1 cellular context compared by ENCODE assay signal in the genomic region with DNA sequence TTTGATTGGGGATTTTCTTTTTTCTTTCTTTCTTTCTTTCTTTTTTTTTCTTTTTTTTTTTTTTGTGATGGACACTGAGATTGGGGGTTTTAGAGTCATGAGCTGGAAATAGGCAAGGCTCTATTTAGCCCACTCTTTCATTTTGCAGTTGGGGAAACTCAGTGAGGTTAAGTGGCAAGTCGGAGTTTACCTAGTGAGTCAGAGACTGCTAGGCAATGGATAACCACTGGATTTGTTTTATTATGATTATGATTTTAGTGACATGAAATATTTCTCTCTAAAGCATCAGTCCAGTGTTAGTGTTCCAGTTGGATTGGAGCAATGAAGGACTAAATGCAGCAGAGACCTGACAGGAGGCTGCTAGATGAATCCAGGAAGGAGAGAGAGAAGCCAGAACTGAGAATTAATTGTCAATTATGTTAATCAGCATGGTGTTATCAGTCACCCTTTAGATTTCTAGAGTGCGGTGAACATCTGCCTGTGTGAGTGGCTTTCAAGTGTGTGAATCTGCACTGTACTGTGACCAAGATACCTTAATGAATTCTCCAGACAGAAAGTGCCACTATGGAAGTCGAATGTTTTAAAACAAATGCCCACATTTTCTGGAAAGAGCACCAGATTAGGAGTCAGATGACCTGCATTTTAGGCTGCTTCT.
TF ChIP-seq lines count a peak whose summit lies in the region.

No MANE protein-coding gene starts in this region.

TF ChIP-seq in GM12878, 131 proteins besides CTCF, POLR2A, EP300 and RAD21:
- TF ChIP-seq NRF1 (conservative IDR thresholded peaks at IDR 0.05; ENCODE audit: low read depth, low read length), result no peak
- TF ChIP-seq BCL11A (IDR thresholded peaks at IDR 0.05; ENCODE audit: low read depth, low read length), result peak; percentile 58; the same call in 1 of the 2 replicates
- TF ChIP-seq, protein P1, sequence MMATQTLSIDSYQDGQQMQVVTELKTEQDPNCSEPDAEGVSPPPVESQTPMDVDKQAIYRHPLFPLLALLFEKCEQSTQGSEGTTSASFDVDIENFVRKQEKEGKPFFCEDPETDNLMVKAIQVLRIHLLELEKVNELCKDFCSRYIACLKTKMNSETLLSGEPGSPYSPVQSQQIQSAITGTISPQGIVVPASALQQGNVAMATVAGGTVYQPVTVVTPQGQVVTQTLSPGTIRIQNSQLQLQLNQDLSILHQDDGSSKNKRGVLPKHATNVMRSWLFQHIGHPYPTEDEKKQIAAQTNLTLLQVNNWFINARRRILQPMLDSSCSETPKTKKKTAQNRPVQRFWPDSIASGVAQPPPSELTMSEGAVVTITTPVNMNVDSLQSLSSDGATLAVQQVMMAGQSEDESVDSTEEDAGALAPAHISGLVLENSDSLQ (IDR thresholded peaks at IDR 0.05), result peak; percentile 41; the same call in 1 of the 2 replicates
- TF ChIP-seq IKZF1 (conservative IDR thresholded peaks at IDR 0.05), result peak; percentile 69
- peak in 1 of 2 experiments; percentile 46; a peak in 2 of 4 replicates for TF ChIP-seq BHLHE40 (IDR thresholded peaks at IDR 0.05; ENCODE audit: borderline replicate concordance in 1 of 2, low read depth in 2 of 2, low read length in 1 of 2)
- peak; percentile 33 for TF ChIP-seq MEF2B (IDR thresholded peaks at IDR 0.05; ENCODE audit: partially characterized antibody, poor library complexity, severe bottlenecking)
- 0 out of 2 replicates have a peak, but pooled peaks have one; percentile 20 for TF ChIP-seq NFIC (IDR thresholded peaks at IDR 0.05; ENCODE audit: low read depth, low read length)
- TF ChIP-seq DPF2 (IDR thresholded peaks at IDR 0.05), result peak; percentile 88
- TF ChIP-seq ZNF384 (IDR thresholded peaks at IDR 0.05; ENCODE audit: borderline replicate concordance, low read depth, low read length), result peak; percentile 35; the same call in 1 of the 2 replicates
- TF ChIP-seq, protein P2, sequence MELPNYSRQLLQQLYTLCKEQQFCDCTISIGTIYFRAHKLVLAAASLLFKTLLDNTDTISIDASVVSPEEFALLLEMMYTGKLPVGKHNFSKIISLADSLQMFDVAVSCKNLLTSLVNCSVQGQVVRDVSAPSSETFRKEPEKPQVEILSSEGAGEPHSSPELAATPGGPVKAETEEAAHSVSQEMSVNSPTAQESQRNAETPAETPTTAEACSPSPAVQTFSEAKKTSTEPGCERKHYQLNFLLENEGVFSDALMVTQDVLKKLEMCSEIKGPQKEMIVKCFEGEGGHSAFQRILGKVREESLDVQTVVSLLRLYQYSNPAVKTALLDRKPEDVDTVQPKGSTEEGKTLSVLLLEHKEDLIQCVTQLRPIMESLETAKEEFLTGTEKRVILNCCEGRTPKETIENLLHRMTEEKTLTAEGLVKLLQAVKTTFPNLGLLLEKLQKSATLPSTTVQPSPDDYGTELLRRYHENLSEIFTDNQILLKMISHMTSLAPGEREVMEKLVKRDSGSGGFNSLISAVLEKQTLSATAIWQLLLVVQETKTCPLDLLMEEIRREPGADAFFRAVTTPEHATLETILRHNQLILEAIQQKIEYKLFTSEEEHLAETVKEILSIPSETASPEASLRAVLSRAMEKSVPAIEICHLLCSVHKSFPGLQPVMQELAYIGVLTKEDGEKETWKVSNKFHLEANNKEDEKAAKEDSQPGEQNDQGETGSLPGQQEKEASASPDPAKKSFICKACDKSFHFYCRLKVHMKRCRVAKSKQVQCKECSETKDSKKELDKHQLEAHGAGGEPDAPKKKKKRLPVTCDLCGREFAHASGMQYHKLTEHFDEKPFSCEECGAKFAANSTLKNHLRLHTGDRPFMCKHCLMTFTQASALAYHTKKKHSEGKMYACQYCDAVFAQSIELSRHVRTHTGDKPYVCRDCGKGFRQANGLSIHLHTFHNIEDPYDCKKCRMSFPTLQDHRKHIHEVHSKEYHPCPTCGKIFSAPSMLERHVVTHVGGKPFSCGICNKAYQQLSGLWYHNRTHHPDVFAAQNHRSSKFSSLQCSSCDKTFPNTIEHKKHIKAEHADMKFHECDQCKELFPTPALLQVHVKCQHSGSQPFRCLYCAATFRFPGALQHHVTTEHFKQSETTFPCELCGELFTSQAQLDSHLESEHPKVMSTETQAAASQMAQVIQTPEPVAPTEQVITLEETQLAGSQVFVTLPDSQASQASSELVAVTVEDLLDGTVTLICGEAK (IDR thresholded peaks at IDR 0.05; ENCODE audit: borderline replicate concordance), result no peak
- TF ChIP-seq, protein P3, sequence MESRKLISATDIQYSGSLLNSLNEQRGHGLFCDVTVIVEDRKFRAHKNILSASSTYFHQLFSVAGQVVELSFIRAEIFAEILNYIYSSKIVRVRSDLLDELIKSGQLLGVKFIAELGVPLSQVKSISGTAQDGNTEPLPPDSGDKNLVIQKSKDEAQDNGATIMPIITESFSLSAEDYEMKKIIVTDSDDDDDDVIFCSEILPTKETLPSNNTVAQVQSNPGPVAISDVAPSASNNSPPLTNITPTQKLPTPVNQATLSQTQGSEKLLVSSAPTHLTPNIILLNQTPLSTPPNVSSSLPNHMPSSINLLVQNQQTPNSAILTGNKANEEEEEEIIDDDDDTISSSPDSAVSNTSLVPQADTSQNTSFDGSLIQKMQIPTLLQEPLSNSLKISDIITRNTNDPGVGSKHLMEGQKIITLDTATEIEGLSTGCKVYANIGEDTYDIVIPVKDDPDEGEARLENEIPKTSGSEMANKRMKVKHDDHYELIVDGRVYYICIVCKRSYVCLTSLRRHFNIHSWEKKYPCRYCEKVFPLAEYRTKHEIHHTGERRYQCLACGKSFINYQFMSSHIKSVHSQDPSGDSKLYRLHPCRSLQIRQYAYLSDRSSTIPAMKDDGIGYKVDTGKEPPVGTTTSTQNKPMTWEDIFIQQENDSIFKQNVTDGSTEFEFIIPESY (IDR thresholded peaks at IDR 0.05), result no peak
- 0 out of 2 replicates have a peak, but pooled peaks have one; percentile 8 for TF ChIP-seq EED (IDR thresholded peaks at IDR 0.05; ENCODE audit: low read depth)
- no peak for TF ChIP-seq SREBF2 (IDR thresholded peaks at IDR 0.05; ENCODE audit: low read length)
- TF ChIP-seq MTA2 (IDR thresholded peaks at IDR 0.05; ENCODE audit: low read depth), result peak; percentile 96
- peak; percentile 55 to 56; a peak in 2 of 4 replicates for TF ChIP-seq IKZF2 (IDR thresholded peaks at IDR 0.05)
- peak; percentile 16; the same call in 1 of the 2 replicates for TF ChIP-seq RUNX3 (IDR thresholded peaks at IDR 0.05; ENCODE audit: low read length)
- TF ChIP-seq NBN (IDR thresholded peaks at IDR 0.05), result 0 out of 2 replicates have a peak, but pooled peaks have one; percentile 36
- TF ChIP-seq, protein P4, sequence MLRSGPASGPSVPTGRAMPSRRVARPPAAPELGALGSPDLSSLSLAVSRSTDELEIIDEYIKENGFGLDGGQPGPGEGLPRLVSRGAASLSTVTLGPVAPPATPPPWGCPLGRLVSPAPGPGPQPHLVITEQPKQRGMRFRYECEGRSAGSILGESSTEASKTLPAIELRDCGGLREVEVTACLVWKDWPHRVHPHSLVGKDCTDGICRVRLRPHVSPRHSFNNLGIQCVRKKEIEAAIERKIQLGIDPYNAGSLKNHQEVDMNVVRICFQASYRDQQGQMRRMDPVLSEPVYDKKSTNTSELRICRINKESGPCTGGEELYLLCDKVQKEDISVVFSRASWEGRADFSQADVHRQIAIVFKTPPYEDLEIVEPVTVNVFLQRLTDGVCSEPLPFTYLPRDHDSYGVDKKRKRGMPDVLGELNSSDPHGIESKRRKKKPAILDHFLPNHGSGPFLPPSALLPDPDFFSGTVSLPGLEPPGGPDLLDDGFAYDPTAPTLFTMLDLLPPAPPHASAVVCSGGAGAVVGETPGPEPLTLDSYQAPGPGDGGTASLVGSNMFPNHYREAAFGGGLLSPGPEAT (IDR thresholded peaks at IDR 0.05; ENCODE audit: low read depth), result no peak
- TF ChIP-seq NR2F1 (conservative IDR thresholded peaks at IDR 0.05), result peak; percentile 51; the same call in 1 of the 2 replicates
